Comparison of ENCODE assay signal across 11 cellular contexts in genomic region chr9:87147803-87148202, GRCh38.
DNase-seq lines count a peak whose midpoint lies in the region; ATAC-seq and TF ChIP-seq lines count a peak whose summit lies in the region.
"Had no signal": no experiment of that assay in that cellular context is flagged by ENCODE, and none has a peak within 500 bp of the region (broad histone marks: within the 10 kb centered on the region; RNA-seq: fewer than 3 reads in every experiment).

No MANE protein-coding gene starts in this region.

- H3K9me3 Mint-ChIP-seq in MCF 10A (ENCODE audit: unreplicated experiment) = no peaks in the 10 kb centered on the region
- H3K9me3 Mint-ChIP-seq in glutamatergic neuron (ENCODE audit: unreplicated experiment) = peaks cover 4% of the 10 kb centered on the region
- H3K9me3 Mint-ChIP-seq in effector memory CD8-positive, alpha-beta T cell = no peaks in the 10 kb centered on the region
- H3K9me3 Mint-ChIP-seq: activated T-helper 2 cell treated with anti-CD3 and anti-CD28 coated beads, Interferon-gamma antibody, Interleukin-2, Interleukin-4, amounts not matched to agents 10 μg/mL and 5 μg/mL and 100 μg/mL, durations not matched to agents 14 hours and 24 hours and 36 hours had no signal

- H3K4me3 Mint-ChIP-seq in MCF 10A (ENCODE audit: unreplicated experiment) (no peak overlapping the region), glutamatergic neuron (ENCODE audit: unreplicated experiment) (peak overlapping the region; percentile 86)
- peak overlapping the region in 1 of 2 donors; percentile 56 for H3K4me3 Mint-ChIP-seq in effector memory CD8-positive, alpha-beta T cell

- no peaks in the 10 kb centered on the region for H3K27me3 ChIP-seq in breast epithelium
- no peaks in the 10 kb centered on the region for H3K27me3 ChIP-seq in ovary
- H3K27me3 ChIP-seq in HAP-1 (ENCODE audit: low read depth) = no peaks in the 10 kb centered on the region

- no peak for ATAC-seq in HG03135 (IDR thresholded peaks at IDR 0.05; ENCODE audit: unreplicated experiment)
- no peak for ATAC-seq in effector memory CD8-positive, alpha-beta T cell (replicated peaks)
- ATAC-seq: stimulated activated naive CD8-positive, alpha-beta T cell treated with anti-CD3 and anti-CD28 coated beads, Interleukin-15, Interleukin-2, amounts not matched to agents 100 U/mL and 50 U/mL, for 24 hours had no signal

- H3K4me1 Mint-ChIP-seq in MCF 10A (ENCODE audit: insufficient read depth, unreplicated experiment) (peaks cover 6% of the 10 kb centered on the region), glutamatergic neuron (ENCODE audit: low read depth, unreplicated experiment) (peaks cover 12% of the 10 kb centered on the region)
- peaks cover 3 to 5% of the 10 kb centered on the region in 2 donors for H3K4me1 Mint-ChIP-seq in effector memory CD8-positive, alpha-beta T cell (ENCODE audit: low read depth in 2 of 2)

- no peaks in the 10 kb centered on the region for H3K4me1 ChIP-seq in breast epithelium
- H3K4me1 ChIP-seq in ovary (ENCODE audit: insufficient read depth) = peaks cover 10% of the 10 kb centered on the region
- H3K4me1 ChIP-seq in urinary bladder (ENCODE audit: insufficient read depth) = no peaks in the 10 kb centered on the region
- H3K4me1 ChIP-seq in HAP-1 = no peaks in the 10 kb centered on the region

- in situ Hi-C loops in HAP-1 (cut with MboI; ENCODE audit: low sequenced_read_pairs) = no loop called here

- H3K27ac Mint-ChIP-seq in MCF 10A (ENCODE audit: low read depth, unreplicated experiment) (no peak overlapping the region), glutamatergic neuron (ENCODE audit: unreplicated experiment) (peak overlapping the region; percentile 100)
- no peak overlapping the region for H3K27ac Mint-ChIP-seq in effector memory CD8-positive, alpha-beta T cell
- H3K27ac Mint-ChIP-seq: activated T-helper 2 cell treated with anti-CD3 and anti-CD28 coated beads, Interferon-gamma antibody, Interleukin-2, Interleukin-4, amounts not matched to agents 10 μg/mL and 5 μg/mL and 100 μg/mL, durations not matched to agents 14 hours and 24 hours and 36 hours had no signal

- H3K36me3 Mint-ChIP-seq in MCF 10A (ENCODE audit: insufficient read depth, unreplicated experiment) (no peaks in the 10 kb centered on the region), glutamatergic neuron (ENCODE audit: unreplicated experiment) (no peaks in the 10 kb centered on the region)
- no peaks in the 10 kb centered on the region for H3K36me3 Mint-ChIP-seq in effector memory CD8-positive, alpha-beta T cell (ENCODE audit: insufficient read depth)

- DNase-seq in breast epithelium (ENCODE audit: low spot score in 2 of 2) (no peak), MCF 10A (ENCODE audit: unreplicated experiment) (no peak), glutamatergic neuron (no peak), ovary (peak in 1 of 5 donors; percentile 23), HAP-1 (ENCODE audit: low spot score in 2 of 2) (no peak)
- no peak for DNase-seq in effector memory CD8-positive, alpha-beta T cell
- DNase-seq: NCI-H2029; stimulated activated naive CD8-positive, alpha-beta T cell treated with anti-CD3 and anti-CD28 coated beads, Interleukin-15, Interleukin-2, amounts not matched to agents 100 U/mL and 50 U/mL, for 24 hours had no signal

- TF ChIP-seq CTCF in breast epithelium (IDR thresholded peaks at IDR 0.05) = no peak
- no peak for TF ChIP-seq CTCF in MCF 10A (IDR thresholded peaks at IDR 0.05; ENCODE audit: unreplicated experiment)
- no peak for TF ChIP-seq CTCF in glutamatergic neuron (IDR thresholded peaks at IDR 0.05; ENCODE audit: partially characterized antibody, unreplicated experiment)
- TF ChIP-seq CTCF in ovary (IDR thresholded peaks at IDR 0.05) = no peak

- H3K27ac ChIP-seq in breast epithelium (peak overlapping the region; percentile 87 to 89), ovary (peak overlapping the region; percentile 16 to 76), urinary bladder (ENCODE audit: low read depth) (peak overlapping the region; percentile 42)

- WGBS in ovary, 3 donors = 93 to 94% (median 94%) methylated on average over 8 of the region's 8 CpGs
- WGBS in urinary bladder = 77% methylated on average over 8 of the region's 8 CpGs

- no peaks in the 10 kb centered on the region for H3K9me3 ChIP-seq in breast epithelium
- H3K9me3 ChIP-seq in ovary = no peaks in the 10 kb centered on the region
- no peaks in the 10 kb centered on the region for H3K9me3 ChIP-seq in HAP-1

- CTCF ChIA-PET in MCF 10A (lab: Yijun Ruan, JAX) = no interaction called here

- H3K4me3 ChIP-seq in breast epithelium (peak overlapping the region; percentile 32 to 66 (median 48)), ovary (no peak overlapping the region), urinary bladder (ENCODE audit: low read depth, low read length) (no peak overlapping the region), HAP-1 (no peak overlapping the region)

- TF ChIP-seq EP300 in ovary (IDR thresholded peaks at IDR 0.05) = no peak

- BruUV-seq in MCF 10A (replicated peaks; lab: Mats Ljungman, UMichigan) = no TSS peak

- POLR2A ChIA-PET in MCF 10A (lab: Yijun Ruan, JAX) = no interaction called here

- H3K27me3 Mint-ChIP-seq in MCF 10A (ENCODE audit: insufficient read depth, unreplicated experiment) (peaks cover 9% of the 10 kb centered on the region), glutamatergic neuron (ENCODE audit: unreplicated experiment) (no peaks in the 10 kb centered on the region)
- H3K27me3 Mint-ChIP-seq in effector memory CD8-positive, alpha-beta T cell = peaks cover 67 to 69% of the 10 kb centered on the region in 2 donors

- TF ChIP-seq POLR2A in breast epithelium (IDR thresholded peaks at IDR 0.05) (no peak), ovary (IDR thresholded peaks at IDR 0.05) (no peak)

- H3K36me3 ChIP-seq in breast epithelium (no peaks in the 10 kb centered on the region), ovary (no peaks in the 10 kb centered on the region), urinary bladder (ENCODE audit: insufficient read depth) (no peaks in the 10 kb centered on the region), HAP-1 (replicated peaks) (no peaks in the 10 kb centered on the region)

- intact Hi-C loops in breast epithelium (cut with DNase I; ENCODE audit: low total_unique reads) = loop anchor here (5.0 kb wide), 1 partner anchor 301 kb away; no protein-coding TSS in a partner anchor
- intact Hi-C loops in MCF 10A (cut with micrococcal nuclease) = no loop called here
- intact Hi-C loops in ovary (cut with DNase I) = no loop called here

Comparison
In these comparisons a context has a peak if more than half of its experiments do, and no peak if none do; other contexts are left out.
1. H3K4me3 ChIP-seq: peak in breast epithelium (3 of 3); none in ovary (single experiment), urinary bladder (single experiment) and HAP-1 (single experiment).
2. Peak in every context shown above with its lines, with median percentiles within 50 percentile points of each other: H3K27ac ChIP-seq.